ENCODE assay signal across 21 cellular contexts in genomic region chr11:1158681-1159525, GRCh38. TPM values are rescaled to one million over a fixed set of nuclear protein-coding genes. Genes with fewer than 3 reads are reported as not detected.
A peak's percentile ranks its signal among the peaks of the same experiment; 100 is the strongest.
DNase-seq lines count a peak whose midpoint lies in the region; ATAC-seq, FAIRE-seq and TF ChIP-seq lines count a peak whose summit lies in the region.
"Had no signal": no experiment of that assay in that cellular context is flagged by ENCODE, and none has a peak within 500 bp of the region (broad histone marks: within the 10 kb centered on the region; RNA-seq: fewer than 3 reads in every experiment).

No MANE protein-coding gene starts in this region.

- no peak overlapping the region for H3K23ac ChIP-seq in IMR-90 (ENCODE audit: low read depth, low read length)

- H3K27ac ChIP-seq in left ventricle myocardium inferior (replicated peaks) (no peak overlapping the region), IMR-90 (ENCODE audit: insufficient read depth, low read length) (no peak overlapping the region), kidney (ENCODE audit: low read depth in 2 of 2, low read length in 2 of 2) (no peak overlapping the region), testis (no peak overlapping the region)
- H3K27ac ChIP-seq: hepatocyte, neutrophil, SJSA1, vagina had no signal

- H4K20me1 ChIP-seq in IMR-90 (ENCODE audit: insufficient read depth, low read length) = no peaks in the 10 kb centered on the region

- H3K9ac ChIP-seq in IMR-90 (ENCODE audit: low read depth, low read length) (no peak overlapping the region), kidney (ENCODE audit: low read length in 2 of 2) (no peak overlapping the region)

- no peak overlapping the region for H4K91ac ChIP-seq in IMR-90 (ENCODE audit: insufficient read depth, low read depth, low read length)

- H3K9me1 ChIP-seq in IMR-90 (ENCODE audit: insufficient read depth, low read length) = peaks cover 3% of the 10 kb centered on the region

- no peak for FAIRE-seq in kidney (lab: Jason Lieb, UNC)
- FAIRE-seq: astrocyte, colon, keratinocyte had no signal

- TF ChIP-seq POLR2A in IMR-90 (IDR thresholded peaks at IDR 0.05; ENCODE audit: low read depth, low read length) (no peak), testis (IDR thresholded peaks at IDR 0.05) (no peak)

- POLR2A ChIA-PET in IMR-90 (lab: Charles Lee; ENCODE audit: unreplicated experiment) = no interaction called here

- H3K9me3 ChIP-seq in left ventricle myocardium inferior (replicated peaks) (no peaks in the 10 kb centered on the region), IMR-90 (ENCODE audit: control insufficient read depth, insufficient read depth, low read length) (no peaks in the 10 kb centered on the region), kidney (ENCODE audit: control insufficient read depth in 1 of 2, low read length in 2 of 2) (no peaks in the 10 kb centered on the region), testis (no peaks in the 10 kb centered on the region)
- H3K9me3 ChIP-seq: neutrophil, SJSA1, vagina had no signal

- no peaks in the 10 kb centered on the region for H3K79me1 ChIP-seq in IMR-90 (ENCODE audit: low read depth in 1 of 2, low read length in 2 of 2)

- H3K4ac ChIP-seq in IMR-90 (ENCODE audit: low read depth, low read length) = no peak overlapping the region

- H4K8ac ChIP-seq in IMR-90 (ENCODE audit: low read depth in 2 of 2, low read length in 2 of 2) = no peak overlapping the region

- ATAC-seq in left cardiac atrium = no peak
- ATAC-seq in IMR-90 (ENCODE audit: low read depth) = no peak
- no peak for ATAC-seq in HG02840 (IDR thresholded peaks at IDR 0.05; ENCODE audit: low FRiP score, unreplicated experiment)
- ATAC-seq: right cardiac atrium had no signal

- no peak overlapping the region for H4K5ac ChIP-seq in IMR-90 (ENCODE audit: low read depth, low read length)

- H3K4me3 ChIP-seq in left ventricle myocardium inferior (no peak overlapping the region), IMR-90 (ENCODE audit: insufficient read depth, low read depth, low read length) (no peak overlapping the region), kidney (ENCODE audit: low read length in 2 of 2) (no peak overlapping the region), testis (no peak overlapping the region)
- H3K4me3 ChIP-seq: hepatocyte, SJSA1, vagina had no signal

- H2AK5ac ChIP-seq in IMR-90 (ENCODE audit: low read depth, low read length) = no peak overlapping the region

- peak overlapping the region; percentile 21 for H2AFZ ChIP-seq in IMR-90 (replicated peaks; ENCODE audit: low read length, poor library complexity)
- H2AFZ ChIP-seq: hepatocyte had no signal

- 83% methylated on average over 1 of the region's 33 CpGs; no CpG with 5 or more reads in 1 of the 2 experiments for WGBS in IMR-90 (ENCODE audit: extremely low coverage in 2 of 2, insufficient read length in 1 of 2), 2 experiments
- WGBS in testis, 2 donors = 67 to 78% methylated on average over 8 to 33 of the region's 33 CpGs

- TF ChIP-seq RAD21 in IMR-90 (IDR thresholded peaks at IDR 0.05; ENCODE audit: low read length) = no peak

- no peak overlapping the region for H2AK9ac ChIP-seq in IMR-90 (replicated peaks; ENCODE audit: low read depth, low read length, poor library complexity)

- intact Hi-C loops in left cardiac atrium (cut with DNase I) = no loop called here
- intact Hi-C loops in left ventricle myocardium inferior (cut with micrococcal nuclease) = no loop called here
- intact Hi-C loops in IMR-90 (cut with micrococcal nuclease) = no loop called here
- intact Hi-C loops in kidney (cut with DNase I) = no loop called here
- intact Hi-C loops in testis (cut with DNase I; ENCODE audit: low total_unique reads) = no loop called here

- CTCF ChIA-PET in IMR-90 (lab: Yijun Ruan, JAX) = no interaction called here

- no TSS peak for BruUV-seq in IMR-90 (replicated peaks; lab: Mats Ljungman, UMichigan)

- TF ChIP-seq CTCF in left ventricle myocardium inferior (IDR thresholded peaks at IDR 0.05; ENCODE audit: borderline replicate concordance) (no peak), IMR-90 (conservative IDR thresholded peaks at IDR 0.05; ENCODE audit: low read depth, low read length) (no peak), kidney (IDR thresholded peaks at IDR 0.05; ENCODE audit: borderline replicate concordance, extremely low read depth, insufficient read depth) (no peak), testis (IDR thresholded peaks at IDR 0.05) (no peak)

- H3K4me1 ChIP-seq in left ventricle myocardium inferior = no peaks in the 10 kb centered on the region
- H3K4me1 ChIP-seq in IMR-90 (ENCODE audit: control insufficient read depth, insufficient read depth, low read length) = peaks cover 3% of the 10 kb centered on the region
- no peaks in the 10 kb centered on the region for H3K4me1 ChIP-seq in kidney (ENCODE audit: control insufficient read depth in 1 of 2, insufficient read depth in 1 of 2, low read depth in 1 of 2, low read length in 2 of 2)
- no peaks in the 10 kb centered on the region for H3K4me1 ChIP-seq in testis

- peaks cover 48% of the 10 kb centered on the region for H3K27me3 ChIP-seq in left ventricle myocardium inferior (ENCODE audit: low read depth)
- H3K27me3 ChIP-seq in IMR-90 (ENCODE audit: control insufficient read depth, insufficient read depth, low read length) = peaks cover 14% of the 10 kb centered on the region; the same call in 1 of the 2 replicates
- no peaks in the 10 kb centered on the region for H3K27me3 ChIP-seq in testis
- H3K27me3 ChIP-seq: hepatocyte, neutrophil, SJSA1, vagina had no signal

- H2BK15ac ChIP-seq in IMR-90 (ENCODE audit: low read depth, low read length) = no peak overlapping the region

- dilution Hi-C loops in IMR-90 (cut with HindIII; ENCODE audit: low sequenced_read_pairs, unreplicated experiment) = no loop called here

- no peak overlapping the region for H2BK5ac ChIP-seq in IMR-90 (ENCODE audit: low read depth, low read length, poor library complexity, severe bottlenecking)

- H3K4me2 ChIP-seq in IMR-90 (ENCODE audit: low read depth, low read length) = no peak overlapping the region
- H3K4me2 ChIP-seq: hepatocyte had no signal

- H3K18ac ChIP-seq in IMR-90 (ENCODE audit: low read depth, low read length) = no peak overlapping the region

- in situ Hi-C loops in IMR-90 (cut with MboI; ENCODE audit: low sequenced_read_pairs) = no loop called here

- H3K36me3 ChIP-seq in left ventricle myocardium inferior = no peaks in the 10 kb centered on the region
- H3K36me3 ChIP-seq in IMR-90 (ENCODE audit: control insufficient read depth, insufficient read depth, low read length) = no peaks in the 10 kb centered on the region
- no peaks in the 10 kb centered on the region for H3K36me3 ChIP-seq in kidney (ENCODE audit: control insufficient read depth in 1 of 2, insufficient read depth in 2 of 2, low read length in 2 of 2)
- H3K36me3 ChIP-seq in testis (ENCODE audit: low read depth, missing control alignments) = no peaks in the 10 kb centered on the region
- H3K36me3 ChIP-seq: neutrophil, SJSA1, vagina had no signal

- H2BK120ac ChIP-seq in IMR-90 (ENCODE audit: low read depth, low read length) = no peak overlapping the region

- H3K14ac ChIP-seq in IMR-90 (replicated peaks; ENCODE audit: low read depth, low read length) = no peak overlapping the region

- no peak overlapping the region for H3K56ac ChIP-seq in IMR-90 (ENCODE audit: extremely low read depth, insufficient read depth, low read length)

- no peak overlapping the region for H2BK20ac ChIP-seq in IMR-90 (ENCODE audit: low read depth, low read length)

- DNase-seq in left cardiac atrium = peak; percentile 22
- DNase-seq in left ventricle myocardium inferior = no peak
- DNase-seq in IMR-90 = no peak
- DNase-seq in kidney = peak; percentile 62
- DNase-seq in testis = peak; percentile 12
- no peak for DNase-seq in NCI-H2029 (lab: John Stamatoyannopoulos, UW)
- DNase-seq in NCI-H510A (lab: John Stamatoyannopoulos, UW) = no peak
- DNase-seq: activated CD4-positive, CD25-positive, alpha-beta regulatory T cell; activated naive CD4-positive, alpha-beta T cell; NCI-H1105; NCI-H524 treated with DMSO at 0.1 percent for 48 hours; right cardiac atrium had no signal

TF ChIP-seq in IMR-90, 13 proteins besides CTCF, POLR2A, EP300 and RAD21:
- TF ChIP-seq CEBPB (IDR thresholded peaks at IDR 0.05; ENCODE audit: low read depth, low read length) = no peak
- no peak for TF ChIP-seq CHD1 (IDR thresholded peaks at IDR 0.05; ENCODE audit: low read depth, low read length)
- no peak for TF ChIP-seq USF2 (IDR thresholded peaks at IDR 0.05; ENCODE audit: low read depth, low read length)
- TF ChIP-seq MXI1 (IDR thresholded peaks at IDR 0.05; ENCODE audit: borderline replicate concordance, low read depth, low read length) = no peak
- TF ChIP-seq RFX5 (IDR thresholded peaks at IDR 0.05; ENCODE audit: low read depth, low read length) = no peak
- no peak for TF ChIP-seq NFE2L2 (IDR thresholded peaks at IDR 0.05; ENCODE audit: low read depth, low read length)
- no peak for TF ChIP-seq RCOR1 (IDR thresholded peaks at IDR 0.05; ENCODE audit: insufficient replicate concordance, low read length)
- TF ChIP-seq FOS (IDR thresholded peaks at IDR 0.05; ENCODE audit: low read depth, low read length) = no peak

RNA-seq across cellular contexts. Expression of gene MUC5AC, which starts 1.1 kb away (rescaled TPM):
- total RNA-seq in left cardiac atrium (not detected), left ventricle myocardium inferior (not detected), IMR-90 (2012; rRNA removed) (not detected in 2 replicates), kidney (0.03 TPM), testis (under 1 TPM; 0.31 to 0.62 TPM)
- polyA plus RNA-seq in IMR-90 (2012; rRNA removed) (0.01 and 0.02 TPM in 2 replicates), kidney (ENCODE audit: insufficient read depth, low read depth, low replicate concordance) (not detected), testis (ENCODE audit: insufficient read depth, low read depth, low replicate concordance) (0.32 TPM)
- polyA plus RNA-seq in IMR-90 (2012; cell fraction: cytosol; rRNA removed) = under 0.01 TPM in 1 of 2 replicates, not detected in the other
- under 0.01 and 0.01 TPM in 2 replicates for polyA plus RNA-seq in IMR-90 (2012; cell fraction: nucleus; rRNA removed; ENCODE audit: low replicate concordance)
- total RNA-seq: astrocyte; right cardiac atrium; T-helper 2 cell treated with Interferon-gamma antibody and Interleukin-4, amounts not matched to agents 100 ng/mL and 5 ng/mL, for 36 hours; vagina had no signal
- polyA plus RNA-seq: keratinocyte, right cardiac atrium had no signal

Comparison
In these comparisons a context has a peak if more than half of its experiments do, and no peak if none do; other contexts are left out.
1. DNase-seq: peak in left cardiac atrium (single experiment), kidney (single experiment) and testis (single experiment); none in left ventricle myocardium inferior (single experiment), IMR-90 (single experiment), NCI-H2029 (single experiment) and NCI-H510A (single experiment).